24 cellular contexts compared by ENCODE assay signal in genomic region chr7:52723606-52724005, GRCh38.
"Had no signal": no experiment of that assay in that cellular context is flagged by ENCODE, and none has a peak within 500 bp of the region (broad histone marks: within the 10 kb centered on the region; RNA-seq: fewer than 3 reads in every experiment).

No MANE protein-coding gene starts in this region.

- ATAC-seq: HepG2, Right ventricle myocardium inferior had no signal

- DNase-seq: IMR-90; Karpas-422; KG1; MM.1S; NCI-H1092 treated with DMSO at 0.1 percent for 48 hours; NCI-H1436; NCI-H187; NCI-H2029; NCI-H2081 treated with DMSO at 0.1 percent for 48 hours; NCI-H2171; NCI-H226; NCI-H446; NCI-H510A; NCI-H524 treated with DMSO at 0.1 percent for 48 hours; NCI-H69; NCI-H774; NK-92 treated with Interleukin-12 subunit alpha and Interleukin-12 subunit beta, amount 100 ng/mL, for 24 hours; OCI-M1; PC-9; Peyer's patch; SHP77 treated with DMSO at 0.1 percent for 48 hours; SW 1271 had no signal
